Comparison of ENCODE assay signal across 9 cellular contexts in genomic region chr16:12271006-12271405, GRCh38.
DNase-seq lines count a peak whose midpoint lies in the region; ATAC-seq and TF ChIP-seq lines count a peak whose summit lies in the region.
"Had no signal": no experiment of that assay in that cellular context is flagged by ENCODE, and none has a peak within 500 bp of the region (broad histone marks: within the 10 kb centered on the region; RNA-seq: fewer than 3 reads in every experiment).

No MANE protein-coding gene starts in this region.

- ATAC-seq in left colon (peak; percentile 64), HG03442 (IDR thresholded peaks at IDR 0.05; ENCODE audit: unreplicated experiment) (no peak)
- ATAC-seq in activated T-cell treated with anti-CD3 and anti-CD28 coated beads, Interleukin-2, amount 50 U/mL, for 72 hours (replicated peaks in 1 of 2), result no peak

- intact Hi-C loops in left colon (cut with DNase I, micrococcal nuclease), result no loop called here

- POLR2A ChIA-PET in BJ (lab: Charles Lee), result no interaction called here

- no peaks in the 10 kb centered on the region for H3K9me3 Mint-ChIP-seq in activated T-cell treated with anti-CD3 and anti-CD28 coated beads, Interleukin-2, amount 50 U/mL, for 72 hours
- H3K9me3 Mint-ChIP-seq: stimulated activated naive B cell treated with anti-CD40 and anti-IgM and Interleukin-4, amounts not matched to agents 10 μg/mL and 1 μg/mL and 100 μg/mL, for 72 hours had no signal

- no peak overlapping the region for H3K9ac ChIP-seq in adipocyte (ENCODE audit: low read length)

- H3K27me3 Mint-ChIP-seq in activated T-cell treated with anti-CD3 and anti-CD28 coated beads, Interleukin-2, amount 50 U/mL, for 72 hours (ENCODE audit: low read depth), result no peaks in the 10 kb centered on the region
- H3K27me3 Mint-ChIP-seq: stimulated activated naive B cell treated with anti-CD40 and anti-IgM and Interleukin-4, amounts not matched to agents 10 μg/mL and 1 μg/mL and 100 μg/mL, for 72 hours had no signal

- CTCF ChIA-PET in BJ (lab: Yijun Ruan, JAX), result interaction anchor here (0.6 to 1.4 kb wide), 5 partner anchors 10 to 176 kb away, joined by 3 to 8 read pairs (median 3); no protein-coding TSS in a partner anchor

- H3K4me1 ChIP-seq in adipocyte (ENCODE audit: control insufficient read depth, insufficient read depth, low read length), result no peaks in the 10 kb centered on the region

- TF ChIP-seq CTCF in BJ (IDR thresholded peaks at IDR 0.05; ENCODE audit: insufficient read depth, low read depth, low read length), result peak; percentile 57

- no peak overlapping the region for H3K4me3 Mint-ChIP-seq in activated T-cell treated with anti-CD3 and anti-CD28 coated beads, Interleukin-2, amount 50 U/mL, for 72 hours
- H3K4me3 Mint-ChIP-seq: stimulated activated naive B cell treated with anti-CD40 and anti-IgM and Interleukin-4, amounts not matched to agents 10 μg/mL and 1 μg/mL and 100 μg/mL, for 72 hours had no signal

- H3K4me3 ChIP-seq in BJ (ENCODE audit: low read depth, low read length) (no peak overlapping the region), adipocyte (ENCODE audit: low read length) (no peak overlapping the region)

- H3K27ac Mint-ChIP-seq in activated T-cell treated with anti-CD3 and anti-CD28 coated beads, Interleukin-2, amount 50 U/mL, for 72 hours, result no peak overlapping the region
- H3K27ac Mint-ChIP-seq: stimulated activated naive B cell treated with anti-CD40 and anti-IgM and Interleukin-4, amounts not matched to agents 10 μg/mL and 1 μg/mL and 100 μg/mL, for 72 hours had no signal

- H3K27me3 ChIP-seq in BJ (ENCODE audit: control insufficient read depth, insufficient read depth, low read length), result no peaks in the 10 kb centered on the region
- H3K27me3 ChIP-seq in adipocyte (replicated peaks; ENCODE audit: control insufficient read depth, insufficient read depth, low read length), result no peaks in the 10 kb centered on the region

- H3K9me3 ChIP-seq in adipocyte (ENCODE audit: control insufficient read depth, low read length), result no peaks in the 10 kb centered on the region

- no peaks in the 10 kb centered on the region for H3K36me3 Mint-ChIP-seq in activated T-cell treated with anti-CD3 and anti-CD28 coated beads, Interleukin-2, amount 50 U/mL, for 72 hours (ENCODE audit: insufficient read depth in 2 of 2)

- H3K4me1 Mint-ChIP-seq in activated T-cell treated with anti-CD3 and anti-CD28 coated beads, Interleukin-2, amount 50 U/mL, for 72 hours (ENCODE audit: low read depth), result no peaks in the 10 kb centered on the region

- H3K36me3 ChIP-seq in BJ (ENCODE audit: control insufficient read depth, insufficient read depth, low read length) (no peaks in the 10 kb centered on the region), adipocyte (ENCODE audit: control insufficient read depth, insufficient read depth, low read length, severe bottlenecking) (no peaks in the 10 kb centered on the region)

- no peak for DNase-seq in BJ (ENCODE audit: low read depth)
- peak; percentile 23 for DNase-seq in HT-29 (ENCODE audit: low spot score)
- DNase-seq in adipocyte (ENCODE audit: low read depth), result peak; percentile 1
- no peak for DNase-seq in left colon
- no peak for DNase-seq in stimulated activated CD4-positive, alpha-beta T cell treated with anti-CD3 and anti-CD28 coated beads, Interleukin-4, amount 100 ng/mL, for 4 hours
- no peak for DNase-seq in DMS53 treated with DMSO at 0.1 percent for 48 hours (lab: John Stamatoyannopoulos, UW; ENCODE audit: unreplicated experiment)
- no peak for DNase-seq in activated T-cell treated with anti-CD3 and anti-CD28 coated beads, Interleukin-2, amount 50 U/mL, for 72 hours
- DNase-seq: stimulated activated naive B cell treated with anti-CD40 and anti-IgM and Interleukin-4, amounts not matched to agents 10 μg/mL and 1 μg/mL and 100 μg/mL, for 72 hours had no signal

Comparison
In these comparisons a context has a peak if more than half of its experiments do, and no peak if none do; other contexts are left out.
1. DNase-seq: peak in HT-29 (single experiment) and adipocyte (single experiment); none in BJ (single experiment), left colon (0 of 2), stimulated activated CD4-positive, alpha-beta T cell treated with anti-CD3 and anti-CD28 coated beads, Interleukin-4, amount 100 ng/mL, for 4 hours (0 of 2), DMS53 treated with DMSO at 0.1 percent for 48 hours (single experiment) and activated T-cell treated with anti-CD3 and anti-CD28 coated beads, Interleukin-2, amount 50 U/mL, for 72 hours (0 of 2).